In genomic region chr11:67301951-67302516, GRCh38 we compare ENCODE assay signal across 8 cellular contexts. TPM values are rescaled to one million over a fixed set of nuclear protein-coding genes. Genes with fewer than 3 reads are reported as not detected.
DNase-seq lines count a peak whose midpoint lies in the region; ATAC-seq and TF ChIP-seq lines count a peak whose summit lies in the region.

No MANE protein-coding gene starts in this region.

- no peak for TF ChIP-seq POLR2A in esophagus muscularis mucosa (IDR thresholded peaks at IDR 0.05; ENCODE audit: low read depth)

- H3K4me1 ChIP-seq in esophagus muscularis mucosa, result peaks cover 24 to 42% (median 39%) of the 10 kb centered on the region in 4 donors

- no peak for TF ChIP-seq CTCF in RWPE1 (conservative IDR thresholded peaks at IDR 0.05; ENCODE audit: low read depth)
- no peak for TF ChIP-seq CTCF in esophagus muscularis mucosa (IDR thresholded peaks at IDR 0.05)
- TF ChIP-seq CTCF in nephron (IDR thresholded peaks at IDR 0.05; ENCODE audit: unreplicated experiment in 3 of 3), result no peak

- H3K4me3 ChIP-seq in esophagus muscularis mucosa, result peak overlapping the region in 3 of 4 donors; percentile 79 to 97 (median 91)

- no peaks in the 10 kb centered on the region for H3K9me3 Mint-ChIP-seq in activated naive CD4-positive, alpha-beta T cell treated with anti-CD3 and anti-CD28 coated beads, Interleukin-2, amount 50 U/mL, for 24 hours
- H3K9me3 Mint-ChIP-seq in nephron, result peaks cover 6% of the 10 kb centered on the region

- DNase-seq in activated naive CD4-positive, alpha-beta T cell (lab: John Stamatoyannopoulos, UW), result no peak
- DNase-seq in RWPE1 (ENCODE audit: low spot score) (peak; percentile 71), esophagus muscularis mucosa (ENCODE audit: extremely low spot score) (no peak), middle frontal gyrus (ENCODE audit: extremely low spot score, low spot score) (no peak)

- peak overlapping the region; percentile 19 for H3K4me3 Mint-ChIP-seq in activated naive CD4-positive, alpha-beta T cell treated with anti-CD3 and anti-CD28 coated beads, Interleukin-2, amount 50 U/mL, for 24 hours
- peak overlapping the region; percentile 81 to 88 (median 87) for H3K4me3 Mint-ChIP-seq in nephron

- CTCF ChIA-PET in RWPE1 (lab: Yijun Ruan, JAX), result interaction anchor here (0.6 to 2.0 kb wide), 8 partner anchors 9 to 783 kb away, joined by 3 to 13 read pairs (median 5); partner anchors contain the start of gene ANKRD13D

- no peaks in the 10 kb centered on the region for H3K9me3 ChIP-seq in esophagus muscularis mucosa

- H3K36me3 ChIP-seq in esophagus muscularis mucosa, result peaks cover 28 to 48% (median 40%) of the 10 kb centered on the region in 4 donors

- H3K27ac ChIP-seq in RWPE1 (peak overlapping the region; percentile 99), esophagus muscularis mucosa (replicated peaks in 1 of 4) (peak overlapping the region; percentile 74 to 82 (median 76))

- intact Hi-C loops in esophagus muscularis mucosa (cut with DNase I), result no loop called here

- peaks cover 16% of the 10 kb centered on the region for H3K4me1 Mint-ChIP-seq in activated naive CD4-positive, alpha-beta T cell treated with anti-CD3 and anti-CD28 coated beads, Interleukin-2, amount 50 U/mL, for 24 hours
- peaks cover 5% of the 10 kb centered on the region for H3K4me1 Mint-ChIP-seq in nephron

- ATAC-seq in GM21529 (IDR thresholded peaks at IDR 0.05; ENCODE audit: unreplicated experiment), result no peak
- ATAC-seq in GM18870 (IDR thresholded peaks at IDR 0.05; ENCODE audit: unreplicated experiment), result no peak

- H3K27me3 ChIP-seq in esophagus muscularis mucosa, result no peaks in the 10 kb centered on the region

- TF ChIP-seq EP300 in esophagus muscularis mucosa (IDR thresholded peaks at IDR 0.05), result no peak

- POLR2A ChIA-PET in RWPE1 (lab: Yijun Ruan, JAX; ENCODE audit: low non-redundant PET), result interaction anchor here (0.8 to 2.1 kb wide), 3 partner anchors 11 to 100 kb away, joined by 3 to 7 read pairs (median 5); partner anchors contain the start of gene PPP1CA

- peaks cover 2% of the 10 kb centered on the region for H3K36me3 Mint-ChIP-seq in activated naive CD4-positive, alpha-beta T cell treated with anti-CD3 and anti-CD28 coated beads, Interleukin-2, amount 50 U/mL, for 24 hours
- peaks cover 21% of the 10 kb centered on the region for H3K36me3 Mint-ChIP-seq in nephron (ENCODE audit: low read depth)

- H3K27ac Mint-ChIP-seq in activated naive CD4-positive, alpha-beta T cell treated with anti-CD3 and anti-CD28 coated beads, Interleukin-2, amount 50 U/mL, for 24 hours, result peak overlapping the region; percentile 65
- H3K27ac Mint-ChIP-seq in nephron, result peak overlapping the region; percentile 89 to 94 (median 94)

- H3K27me3 Mint-ChIP-seq in activated naive CD4-positive, alpha-beta T cell treated with anti-CD3 and anti-CD28 coated beads, Interleukin-2, amount 50 U/mL, for 24 hours, result no peaks in the 10 kb centered on the region
- H3K27me3 Mint-ChIP-seq in nephron (ENCODE audit: low read depth), result peaks cover 4% of the 10 kb centered on the region

- 68% methylated on average over 12 of the region's 15 CpGs for WGBS in esophagus muscularis mucosa

RNA-seq across cellular contexts. Expression of gene SSH3, which starts 1.3 kb away (rescaled TPM):
- total RNA-seq in esophagus muscularis mucosa, result 10 to 100 TPM; 28.2 to 51.5 (median 44.0) TPM

RNA-seq across cellular contexts. Expression of gene ANKRD13D, which starts 12.9 kb away (rescaled TPM):
- 10 to 100 TPM; 27.7 to 53.0 (median 39.5) TPM for total RNA-seq in esophagus muscularis mucosa

RNA-seq across cellular contexts. Expression of gene GRK2, which starts 35.8 kb away (rescaled TPM):
- 10 to 100 TPM; 46.9 to 68.8 (median 59.5) TPM for total RNA-seq in esophagus muscularis mucosa

RNA-seq across cellular contexts. Expression of gene POLD4, which starts 51.3 kb away (rescaled TPM):
- 100 to 1,000 TPM in 1 of 4 donors, 10 to 100 TPM in 3; 77.2 to 106 (median 83.1) TPM for total RNA-seq in esophagus muscularis mucosa
